Comparison of ENCODE assay signal across 1 cellular context in genomic region chr18:14976736-14977430, GRCh38.
TF ChIP-seq lines count a peak whose summit lies in the region.

No MANE protein-coding gene starts in this region.

TF ChIP-seq in GM23338, 12 proteins besides CTCF, POLR2A, EP300 and RAD21 (continued from another document):
- TF ChIP-seq, protein P1, sequence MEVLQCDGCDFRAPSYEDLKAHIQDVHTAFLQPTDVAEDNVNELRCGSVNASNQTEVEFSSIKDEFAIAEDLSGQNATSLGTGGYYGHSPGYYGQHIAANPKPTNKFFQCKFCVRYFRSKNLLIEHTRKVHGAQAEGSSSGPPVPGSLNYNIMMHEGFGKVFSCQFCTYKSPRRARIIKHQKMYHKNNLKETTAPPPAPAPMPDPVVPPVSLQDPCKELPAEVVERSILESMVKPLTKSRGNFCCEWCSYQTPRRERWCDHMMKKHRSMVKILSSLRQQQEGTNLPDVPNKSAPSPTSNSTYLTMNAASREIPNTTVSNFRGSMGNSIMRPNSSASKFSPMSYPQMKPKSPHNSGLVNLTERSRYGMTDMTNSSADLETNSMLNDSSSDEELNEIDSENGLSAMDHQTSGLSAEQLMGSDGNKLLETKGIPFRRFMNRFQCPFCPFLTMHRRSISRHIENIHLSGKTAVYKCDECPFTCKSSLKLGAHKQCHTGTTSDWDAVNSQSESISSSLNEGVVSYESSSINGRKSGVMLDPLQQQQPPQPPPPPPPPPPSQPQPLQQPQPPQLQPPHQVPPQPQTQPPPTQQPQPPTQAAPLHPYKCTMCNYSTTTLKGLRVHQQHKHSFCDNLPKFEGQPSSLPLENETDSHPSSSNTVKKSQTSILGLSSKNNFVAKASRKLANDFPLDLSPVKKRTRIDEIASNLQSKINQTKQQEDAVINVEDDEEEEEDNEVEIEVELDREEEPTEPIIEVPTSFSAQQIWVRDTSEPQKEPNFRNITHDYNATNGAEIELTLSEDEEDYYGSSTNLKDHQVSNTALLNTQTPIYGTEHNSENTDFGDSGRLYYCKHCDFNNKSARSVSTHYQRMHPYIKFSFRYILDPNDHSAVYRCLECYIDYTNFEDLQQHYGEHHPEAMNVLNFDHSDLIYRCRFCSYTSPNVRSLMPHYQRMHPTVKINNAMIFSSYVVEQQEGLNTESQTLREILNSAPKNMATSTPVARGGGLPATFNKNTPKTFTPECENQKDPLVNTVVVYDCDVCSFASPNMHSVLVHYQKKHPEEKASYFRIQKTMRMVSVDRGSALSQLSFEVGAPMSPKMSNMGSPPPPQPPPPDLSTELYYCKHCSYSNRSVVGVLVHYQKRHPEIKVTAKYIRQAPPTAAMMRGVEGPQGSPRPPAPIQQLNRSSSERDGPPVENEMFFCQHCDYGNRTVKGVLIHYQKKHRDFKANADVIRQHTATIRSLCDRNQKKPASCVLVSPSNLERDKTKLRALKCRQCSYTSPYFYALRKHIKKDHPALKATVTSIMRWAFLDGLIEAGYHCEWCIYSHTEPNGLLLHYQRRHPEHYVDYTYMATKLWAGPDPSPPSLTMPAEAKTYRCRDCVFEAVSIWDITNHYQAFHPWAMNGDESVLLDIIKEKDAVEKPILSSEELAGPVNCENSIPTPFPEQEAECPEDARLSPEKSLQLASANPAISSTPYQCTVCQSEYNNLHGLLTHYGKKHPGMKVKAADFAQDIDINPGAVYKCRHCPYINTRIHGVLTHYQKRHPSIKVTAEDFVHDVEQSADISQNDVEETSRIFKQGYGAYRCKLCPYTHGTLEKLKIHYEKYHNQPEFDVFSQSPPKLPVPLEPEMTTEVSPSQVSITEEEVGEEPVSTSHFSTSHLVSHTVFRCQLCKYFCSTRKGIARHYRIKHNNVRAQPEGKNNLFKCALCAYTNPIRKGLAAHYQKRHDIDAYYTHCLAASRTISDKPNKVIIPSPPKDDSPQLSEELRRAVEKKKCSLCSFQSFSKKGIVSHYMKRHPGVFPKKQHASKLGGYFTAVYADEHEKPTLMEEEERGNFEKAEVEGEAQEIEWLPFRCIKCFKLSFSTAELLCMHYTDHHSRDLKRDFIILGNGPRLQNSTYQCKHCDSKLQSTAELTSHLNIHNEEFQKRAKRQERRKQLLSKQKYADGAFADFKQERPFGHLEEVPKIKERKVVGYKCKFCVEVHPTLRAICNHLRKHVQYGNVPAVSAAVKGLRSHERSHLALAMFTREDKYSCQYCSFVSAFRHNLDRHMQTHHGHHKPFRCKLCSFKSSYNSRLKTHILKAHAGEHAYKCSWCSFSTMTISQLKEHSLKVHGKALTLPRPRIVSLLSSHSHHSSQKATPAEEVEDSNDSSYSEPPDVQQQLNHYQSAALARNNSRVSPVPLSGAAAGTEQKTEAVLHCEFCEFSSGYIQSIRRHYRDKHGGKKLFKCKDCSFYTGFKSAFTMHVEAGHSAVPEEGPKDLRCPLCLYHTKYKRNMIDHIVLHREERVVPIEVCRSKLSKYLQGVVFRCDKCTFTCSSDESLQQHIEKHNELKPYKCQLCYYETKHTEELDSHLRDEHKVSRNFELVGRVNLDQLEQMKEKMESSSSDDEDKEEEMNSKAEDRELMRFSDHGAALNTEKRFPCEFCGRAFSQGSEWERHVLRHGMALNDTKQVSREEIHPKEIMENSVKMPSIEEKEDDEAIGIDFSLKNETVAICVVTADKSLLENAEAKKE (CRISPR knock-in tag; IDR thresholded peaks at IDR 0.05), result no peak
- TF ChIP-seq POLR2AphosphoS5 (IDR thresholded peaks at IDR 0.05; ENCODE audit: low read depth) (no peak), ZNF331 (CRISPR knock-in tag; IDR thresholded peaks at IDR 0.05; ENCODE audit: low read depth) (no peak), NANOG (IDR thresholded peaks at IDR 0.05; ENCODE audit: borderline replicate concordance) (no peak), REST (IDR thresholded peaks at IDR 0.05; ENCODE audit: unreplicated experiment) (no peak), STAT1 (IDR thresholded peaks at IDR 0.05; ENCODE audit: unreplicated experiment) (no peak), ETS1 (IDR thresholded peaks at IDR 0.05) (no peak), EZH2 (IDR thresholded peaks at IDR 0.05; ENCODE audit: low read depth, unreplicated experiment) (no peak), CREB1 (CRISPR knock-in tag; IDR thresholded peaks at IDR 0.05; ENCODE audit: low read depth) (no peak), JUNB (IDR thresholded peaks at IDR 0.05; ENCODE audit: unreplicated experiment) (no peak), EZH2phosphoT487 (IDR thresholded peaks at IDR 0.05; ENCODE audit: unreplicated experiment) (no peak)
